ENCODE assay signal across 1 cellular context in the genomic region with DNA sequence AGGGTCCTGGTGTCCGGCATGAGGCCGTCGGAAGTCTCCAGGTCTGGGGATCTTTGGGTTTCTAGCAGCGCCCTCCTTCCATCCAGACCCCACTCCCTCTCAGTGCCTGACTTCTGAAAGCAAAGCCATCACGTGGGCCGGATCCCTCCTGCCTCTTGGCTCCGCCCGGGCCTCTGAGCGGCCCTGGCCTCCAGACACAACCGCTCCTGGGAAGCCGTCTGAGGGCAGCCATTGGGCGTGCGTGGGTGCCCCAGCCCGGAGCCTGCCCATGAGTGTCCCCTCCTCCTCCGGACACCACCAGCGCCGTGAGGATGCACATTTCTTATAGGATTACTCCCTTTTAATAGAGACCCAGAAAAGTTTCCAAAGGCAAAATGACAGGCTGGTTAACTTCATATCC.
TF ChIP-seq lines count a peak whose summit lies in the region.

No MANE protein-coding gene starts in this region.

TF ChIP-seq in H1, 55 proteins besides CTCF, POLR2A, EP300 and RAD21:
- TF ChIP-seq CREB1 (IDR thresholded peaks at IDR 0.05): no peak
- TF ChIP-seq NANOG (IDR thresholded peaks at IDR 0.05; ENCODE audit: insufficient read depth, low read depth, low read length, poor library complexity, severe bottlenecking): no peak
- TF ChIP-seq, protein P1, sequence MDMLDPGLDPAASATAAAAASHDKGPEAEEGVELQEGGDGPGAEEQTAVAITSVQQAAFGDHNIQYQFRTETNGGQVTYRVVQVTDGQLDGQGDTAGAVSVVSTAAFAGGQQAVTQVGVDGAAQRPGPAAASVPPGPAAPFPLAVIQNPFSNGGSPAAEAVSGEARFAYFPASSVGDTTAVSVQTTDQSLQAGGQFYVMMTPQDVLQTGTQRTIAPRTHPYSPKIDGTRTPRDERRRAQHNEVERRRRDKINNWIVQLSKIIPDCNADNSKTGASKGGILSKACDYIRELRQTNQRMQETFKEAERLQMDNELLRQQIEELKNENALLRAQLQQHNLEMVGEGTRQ (IDR thresholded peaks at IDR 0.05; ENCODE audit: low read length): peak; percentile 34; the same call in 1 of the 2 replicates
